In the genomic region with DNA sequence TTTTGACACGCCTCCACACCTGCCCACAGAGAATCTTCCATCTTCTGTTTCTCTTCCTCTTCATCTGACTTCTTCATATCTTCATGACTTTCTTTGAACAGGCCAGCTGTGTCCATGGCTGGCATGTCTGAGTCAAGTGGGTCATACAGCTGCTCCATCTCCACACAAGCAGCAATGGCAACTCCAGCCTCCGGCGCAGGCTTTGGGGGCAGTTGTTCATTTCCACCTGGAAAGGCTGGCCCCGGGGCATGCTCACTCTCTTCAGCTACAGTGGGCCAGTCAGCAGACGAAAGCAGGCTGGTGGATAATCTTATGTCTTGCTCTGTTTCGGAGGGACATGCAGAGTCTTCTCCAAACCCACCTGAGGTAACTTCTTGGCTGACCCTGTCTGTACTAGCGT, we compare ENCODE assay signal across 29 cellular contexts.
"Had no signal": no experiment of that assay in that cellular context is flagged by ENCODE, and none has a peak within 500 bp of the region (broad histone marks: within the 10 kb centered on the region; RNA-seq: fewer than 3 reads in every experiment).

No MANE protein-coding gene starts in this region.

- H3K4me1 ChIP-seq: lower lobe of right lung, neural progenitor cell, prostate gland, stomach, testis, thyroid gland, transverse colon, upper lobe of right lung had no signal

- H3K36me3 Mint-ChIP-seq: natural killer cell had no signal

- H3K9me3 Mint-ChIP-seq: natural killer cell, nephron progenitor cell, neural progenitor cell had no signal

- H3K9ac ChIP-seq: neural progenitor cell had no signal

- H3K27ac Mint-ChIP-seq: natural killer cell; nephron progenitor cell; neural progenitor cell; stimulated activated memory B cell treated with anti-CD40 and anti-IgM and Interleukin-4, amounts not matched to agents 10 μg/mL and 1 μg/mL and 100 μg/mL, for 72 hours had no signal

- H3K27me3 Mint-ChIP-seq: stimulated activated memory B cell treated with anti-CD40 and anti-IgM and Interleukin-4, amounts not matched to agents 10 μg/mL and 1 μg/mL and 100 μg/mL, for 72 hours had no signal

- H3K36me3 ChIP-seq: lower lobe of right lung, neural progenitor cell, ovary, prostate gland, stomach, thyroid gland, transverse colon, upper lobe of right lung had no signal

- H3K27me3 ChIP-seq: neural progenitor cell, ovary, stomach, testis, thyroid gland, transverse colon, upper lobe of right lung had no signal

- H3K4me1 Mint-ChIP-seq: nephron progenitor cell, neural progenitor cell had no signal

- H3K4me3 ChIP-seq: lower lobe of right lung, neural progenitor cell, ovary, prostate gland, skin epidermis, stomach, testis, thyroid gland, transverse colon, upper lobe of right lung had no signal

- H3K27ac ChIP-seq: lower lobe of right lung, neural progenitor cell, ovary, prostate gland, skin epidermis, stomach, testis, thyroid gland, transverse colon, upper lobe of right lung had no signal

- H2AFZ ChIP-seq: neural progenitor cell had no signal

- DNase-seq: head of caudate nucleus; hippocampal formation; kidney glomerular epithelial cell; left cardiac atrium; left ventricle myocardium superior; lower lobe of right lung; mammary epithelial cell; mesenchymal stem cell; natural killer cell; nephron progenitor cell; ovary; retina; stimulated activated CD4-positive, alpha-beta T cell treated with anti-CD3 and anti-CD28 coated beads, Interleukin-12 subunit alpha, Interleukin-12 subunit beta, amount 100 ng/mL, for 4 hours; stimulated activated CD4-positive, alpha-beta T cell treated with anti-CD3 and anti-CD28 coated beads, Interleukin-15, amount 100 ng/mL, for 24 hours; stimulated activated CD4-positive, alpha-beta T cell treated with anti-CD3 and anti-CD28 coated beads, Interleukin-2, amount 100 ng/mL, for 24 hours; stimulated activated CD4-positive, alpha-beta T cell treated with anti-CD3 and anti-CD28 coated beads, Interleukin-4, amount 100 ng/mL, for 1 hour; stimulated activated naive CD8-positive, alpha-beta T cell treated with anti-CD3 and anti-CD28 coated beads, Interleukin-15, Interleukin-2, amounts not matched to agents 100 U/mL and 50 U/mL, for 24 hours; stomach; testis; thyroid gland; transverse colon; upper lobe of right lung had no signal

- H3K9me3 ChIP-seq: lower lobe of right lung, ovary, prostate gland, stomach, testis, thyroid gland, transverse colon, upper lobe of right lung had no signal

- H3K4me3 Mint-ChIP-seq: natural killer cell; nephron progenitor cell; neural progenitor cell; stimulated activated memory B cell treated with anti-CD40 and anti-IgM and Interleukin-4, amounts not matched to agents 10 μg/mL and 1 μg/mL and 100 μg/mL, for 72 hours had no signal

- ATAC-seq: left cardiac atrium; left lobe of liver; left ventricle myocardium superior; lower lobe of right lung; natural killer cell; right cardiac atrium; sciatic nerve; stimulated activated memory B cell treated with anti-CD40 and anti-IgM and Interleukin-4, amounts not matched to agents 10 μg/mL and 1 μg/mL and 100 μg/mL, for 72 hours; stimulated activated naive CD8-positive, alpha-beta T cell treated with anti-CD3 and anti-CD28 coated beads, Interleukin-15, Interleukin-2, amounts not matched to agents 100 U/mL and 50 U/mL, for 24 hours; upper lobe of right lung had no signal

- H3K4me2 ChIP-seq: neural progenitor cell had no signal
